In genomic region chr20:45340236-45340847, GRCh38 we compare ENCODE assay signal across 14 cellular contexts. TPM values are rescaled to one million over a fixed set of nuclear protein-coding genes. Genes with fewer than 3 reads are reported as not detected.
DNase-seq lines count a peak whose midpoint lies in the region; ATAC-seq and TF ChIP-seq lines count a peak whose summit lies in the region.
"Had no signal": no experiment of that assay in that cellular context is flagged by ENCODE, and none has a peak within 500 bp of the region (broad histone marks: within the 10 kb centered on the region; RNA-seq: fewer than 3 reads in every experiment).

No MANE protein-coding gene starts in this region.

- H3K9me3 ChIP-seq in WERI-Rb-1 (ENCODE audit: severe bottlenecking) (no peaks in the 10 kb centered on the region), right cardiac atrium (ENCODE audit: control insufficient read depth, low read length) (no peaks in the 10 kb centered on the region), prostate gland (no peaks in the 10 kb centered on the region)
- H3K9me3 ChIP-seq: BLaER1, neutrophil had no signal

- H3K4me1 ChIP-seq in right cardiac atrium (ENCODE audit: control insufficient read depth, insufficient read depth, low read length): peaks cover 41% of the 10 kb centered on the region
- peaks cover 31% of the 10 kb centered on the region for H3K4me1 ChIP-seq in prostate gland (replicated peaks)

- TF ChIP-seq POLR2A in prostate gland (IDR thresholded peaks at IDR 0.05): no peak

- peaks cover 5% of the 10 kb centered on the region for H3K9me3 Mint-ChIP-seq in glutamatergic neuron (ENCODE audit: unreplicated experiment)
- H3K9me3 Mint-ChIP-seq: T-helper 1 cell treated with Interleukin-12 subunit alpha and Interleukin-12 subunit beta and Interleukin-4 antibody, amounts not matched to agents 30 μg/mL and 1 μg/mL, for 36 hours had no signal

- H3K27ac ChIP-seq in WERI-Rb-1 (peak overlapping the region; percentile 49), right cardiac atrium (ENCODE audit: low read length) (peak overlapping the region; percentile 98), prostate gland (peak overlapping the region; percentile 92 to 94)
- H3K27ac ChIP-seq: BLaER1, neutrophil had no signal

- peaks cover 5% of the 10 kb centered on the region for H3K27me3 Mint-ChIP-seq in glutamatergic neuron (ENCODE audit: unreplicated experiment)

- DNase-seq in ELF-1 (ENCODE audit: low read depth, low spot score) (peak; percentile 56), WERI-Rb-1 (no peak), right cardiac atrium (no peak), prostate gland (ENCODE audit: low spot score) (no peak), glutamatergic neuron (no peak), NCI-H2081 (lab: John Stamatoyannopoulos, UW) (no peak)
- DNase-seq in activated CD4-positive, alpha-beta T cell treated with anti-CD3 and anti-CD28 coated beads, Interleukin-2, amount 50 U/mL, for 4 hours: no peak
- DNase-seq: activated T-cell treated with anti-CD3 and anti-CD28 coated beads for 4 hours, foreskin melanocyte, NCI-H774 had no signal

- H3K27me3 ChIP-seq in WERI-Rb-1 (ENCODE audit: insufficient read depth, low read depth, severe bottlenecking): no peaks in the 10 kb centered on the region
- H3K27me3 ChIP-seq in right cardiac atrium (ENCODE audit: control insufficient read depth, insufficient read depth): no peaks in the 10 kb centered on the region
- no peaks in the 10 kb centered on the region for H3K27me3 ChIP-seq in prostate gland (replicated peaks; ENCODE audit: insufficient read depth)

- 60% methylated on average over 5 of the region's 5 CpGs for WGBS in right cardiac atrium
- WGBS in prostate gland: 44% methylated on average over 5 of the region's 5 CpGs

- H3K4me3 Mint-ChIP-seq in glutamatergic neuron (ENCODE audit: unreplicated experiment): no peak overlapping the region
- H3K4me3 Mint-ChIP-seq: T-helper 1 cell treated with Interleukin-12 subunit alpha and Interleukin-12 subunit beta and Interleukin-4 antibody, amounts not matched to agents 30 μg/mL and 1 μg/mL, for 36 hours had no signal

- H3K36me3 Mint-ChIP-seq in glutamatergic neuron (ENCODE audit: unreplicated experiment): no peaks in the 10 kb centered on the region

- intact Hi-C loops in right cardiac atrium (cut with DNase I) (no loop called here), prostate gland (cut with DNase I) (no loop called here)

- no peak for TF ChIP-seq CTCF in WERI-Rb-1 (IDR thresholded peaks at IDR 0.05; ENCODE audit: low read depth, low read length)
- no peak for TF ChIP-seq CTCF in prostate gland (IDR thresholded peaks at IDR 0.05)
- TF ChIP-seq CTCF in glutamatergic neuron (IDR thresholded peaks at IDR 0.05; ENCODE audit: partially characterized antibody, unreplicated experiment): no peak

- no peak overlapping the region for H3K27ac Mint-ChIP-seq in glutamatergic neuron (ENCODE audit: unreplicated experiment)
- H3K27ac Mint-ChIP-seq: T-helper 1 cell treated with Interleukin-12 subunit alpha and Interleukin-12 subunit beta and Interleukin-4 antibody, amounts not matched to agents 30 μg/mL and 1 μg/mL, for 36 hours had no signal

- ATAC-seq in right cardiac atrium (no peak), GM18870 (IDR thresholded peaks at IDR 0.05; ENCODE audit: unreplicated experiment) (no peak)

- H3K4me1 Mint-ChIP-seq in glutamatergic neuron (ENCODE audit: low read depth, unreplicated experiment): peaks cover 1% of the 10 kb centered on the region

- no peak overlapping the region for H3K4me3 ChIP-seq in WERI-Rb-1 (ENCODE audit: low read depth, low read length)
- H3K4me3 ChIP-seq in right cardiac atrium (ENCODE audit: low read length): no peak overlapping the region
- H3K4me3 ChIP-seq in prostate gland: no peak overlapping the region
- H3K4me3 ChIP-seq: BLaER1 had no signal

- H3K36me3 ChIP-seq in WERI-Rb-1 (peaks cover 41% of the 10 kb centered on the region), prostate gland (no peaks in the 10 kb centered on the region)
- H3K36me3 ChIP-seq: BLaER1, neutrophil had no signal

RNA-seq across cellular contexts. Expression of gene SDC4, which starts 7.9 kb away (rescaled TPM):
- total RNA-seq in right cardiac atrium (100 to 1,000 TPM in 1 of 4 donors, 10 to 100 TPM in 3; 57.5 to 125 (median 61.2) TPM), prostate gland (100 to 1,000 TPM; 123 to 266 TPM), glutamatergic neuron (ENCODE audit: unreplicated experiment) (0.61 TPM)
- polyA plus RNA-seq in right cardiac atrium: 63.8 TPM

RNA-seq across cellular contexts. Expression of gene SYS1, which starts 22.6 kb away (rescaled TPM):
- total RNA-seq in right cardiac atrium (10 to 100 TPM; 21.5 to 28.7 (median 25.8) TPM), prostate gland (10 to 100 TPM; 29.3 to 57.4 TPM), glutamatergic neuron (ENCODE audit: unreplicated experiment) (17.7 TPM)
- 17.1 TPM for polyA plus RNA-seq in right cardiac atrium

RNA-seq across cellular contexts. Expression of gene MATN4, which starts 32.2 kb away (rescaled TPM):
- total RNA-seq in right cardiac atrium: under 1 TPM in 3 of 4 donors, not detected in 1; 0.15 to 0.20 (median 0.17) TPM
- 0.05 TPM for polyA plus RNA-seq in right cardiac atrium
- under 1 TPM in 1 of 2 donors, not detected in 1; 0.34 TPM for total RNA-seq in prostate gland
- not detected for total RNA-seq in glutamatergic neuron (ENCODE audit: unreplicated experiment)

RNA-seq across cellular contexts. Expression of gene RBPJL, which starts 33.7 kb away (rescaled TPM):
- not detected for total RNA-seq in right cardiac atrium
- not detected for polyA plus RNA-seq in right cardiac atrium
- not detected for total RNA-seq in prostate gland
- total RNA-seq in glutamatergic neuron (ENCODE audit: unreplicated experiment): not detected

RNA-seq across cellular contexts. Expression of gene TP53TG5, which starts 37.8 kb away (rescaled TPM):
- total RNA-seq in right cardiac atrium (1 to 10 TPM in 3 of 4 donors, under 1 TPM in 1; 0.82 to 1.5 (median 1.4) TPM), prostate gland (under 1 TPM in 1 of 2 donors, not detected in 1; 0.51 TPM), glutamatergic neuron (ENCODE audit: unreplicated experiment) (not detected)
- 0.95 TPM for polyA plus RNA-seq in right cardiac atrium

Comparison
In these comparisons a context has a peak if more than half of its experiments do, and no peak if none do; other contexts are left out.
1. RNA of gene SDC4, which starts 7.9 kb away (total RNA-seq): 123 to 266 TPM in prostate gland and 57.5 to 125 TPM in right cardiac atrium; 0.61 TPM in glutamatergic neuron (single experiment); every median in the first group is over 10 times any median in the second.
2. Peak in every context shown above with its lines, with median percentiles within 50 percentile points of each other: H3K27ac ChIP-seq.